In genomic region chr10:7787150-7787856, GRCh38 we compare ENCODE assay signal across 8 cellular contexts. TPM values are rescaled to one million over a fixed set of nuclear protein-coding genes. Genes with fewer than 3 reads are reported as not detected.
DNase-seq lines count a peak whose midpoint lies in the region; ATAC-seq and TF ChIP-seq lines count a peak whose summit lies in the region.

No MANE protein-coding gene starts in this region.

- H3K27ac Mint-ChIP-seq in endodermal cell, result no peak overlapping the region
- H3K27ac Mint-ChIP-seq in natural killer cell treated with Interleukin-12 subunit alpha and Interleukin-12 subunit beta and Interleukin-15 and Interleukin-18, amount 100 ng/mL, for 72 hours, result no peak overlapping the region

- ATAC-seq in GM21786 (IDR thresholded peaks at IDR 0.05; ENCODE audit: unreplicated experiment), result peak; percentile 2
- peak; percentile 1 to 10 for ATAC-seq in natural killer cell treated with Interleukin-12 subunit alpha and Interleukin-12 subunit beta and Interleukin-15 and Interleukin-18, amount 100 ng/mL, for 72 hours

- H3K9me3 Mint-ChIP-seq in endodermal cell, result no peaks in the 10 kb centered on the region
- no peaks in the 10 kb centered on the region for H3K9me3 Mint-ChIP-seq in natural killer cell treated with Interleukin-12 subunit alpha and Interleukin-12 subunit beta and Interleukin-15 and Interleukin-18, amount 100 ng/mL, for 72 hours

- H3K4me3 Mint-ChIP-seq in endodermal cell, result no peak overlapping the region
- H3K4me3 Mint-ChIP-seq in natural killer cell treated with Interleukin-12 subunit alpha and Interleukin-12 subunit beta and Interleukin-15 and Interleukin-18, amount 100 ng/mL, for 72 hours, result no peak overlapping the region

- H3K9me3 ChIP-seq in endodermal cell (ENCODE audit: control insufficient read depth, low read length), result no peaks in the 10 kb centered on the region

- H3K27me3 Mint-ChIP-seq in endodermal cell (ENCODE audit: insufficient read depth), result no peaks in the 10 kb centered on the region
- H3K27me3 Mint-ChIP-seq in natural killer cell treated with Interleukin-12 subunit alpha and Interleukin-12 subunit beta and Interleukin-15 and Interleukin-18, amount 100 ng/mL, for 72 hours, result no peaks in the 10 kb centered on the region

- peak; percentile 33 for DNase-seq in GM03348 (ENCODE audit: low spot score)
- peak; percentile 18 for DNase-seq in M059J (ENCODE audit: low read depth)
- no peak for DNase-seq in endodermal cell
- DNase-seq in natural killer cell treated with Interleukin-12 subunit alpha and Interleukin-12 subunit beta and Interleukin-15 and Interleukin-18, amount 100 ng/mL, for 72 hours (ENCODE audit: low spot score), result peak; percentile 61
- DNase-seq in NCI-H1436 (lab: John Stamatoyannopoulos, UW), result no peak
- no peak for DNase-seq in NCI-H2227 (lab: John Stamatoyannopoulos, UW; ENCODE audit: unreplicated experiment)
- no peak for DNase-seq in stimulated activated CD4-positive, alpha-beta T cell treated with anti-CD3 and anti-CD28 coated beads, Interleukin-12 subunit alpha, Interleukin-12 subunit beta, amount 100 ng/mL, for 4 hours

- H3K4me1 ChIP-seq in endodermal cell (ENCODE audit: control insufficient read depth, insufficient read depth, low read length), result peaks cover 3% of the 10 kb centered on the region

- peak overlapping the region; percentile 96 for H3K4me3 ChIP-seq in endodermal cell (ENCODE audit: low read length)

- H3K27ac ChIP-seq in endodermal cell (ENCODE audit: low read depth, low read length), result no peak overlapping the region

- no peaks in the 10 kb centered on the region for H3K27me3 ChIP-seq in endodermal cell (ENCODE audit: control insufficient read depth, insufficient read depth, low read length, poor library complexity, severe bottlenecking)

- peaks cover 39% of the 10 kb centered on the region for H3K36me3 ChIP-seq in endodermal cell (ENCODE audit: control insufficient read depth, insufficient read depth, low read length)

- WGBS in endodermal cell (ENCODE audit: insufficient coverage in 1 of 2, insufficient read length in 1 of 2), 2 experiments, result 1% methylated on average over 10 to 25 of the region's 26 CpGs

- H3K4me1 Mint-ChIP-seq in endodermal cell, result peaks cover 21% of the 10 kb centered on the region
- peaks cover 29 to 37% of the 10 kb centered on the region in 2 donors for H3K4me1 Mint-ChIP-seq in natural killer cell treated with Interleukin-12 subunit alpha and Interleukin-12 subunit beta and Interleukin-15 and Interleukin-18, amount 100 ng/mL, for 72 hours (ENCODE audit: low read depth in 2 of 2)

- H3K9ac ChIP-seq in endodermal cell (ENCODE audit: extremely low read depth, low read length, poor library complexity, severe bottlenecking), result peak overlapping the region; percentile 81

- peaks cover 31% of the 10 kb centered on the region for H3K36me3 Mint-ChIP-seq in endodermal cell (ENCODE audit: low read depth)
- H3K36me3 Mint-ChIP-seq in natural killer cell treated with Interleukin-12 subunit alpha and Interleukin-12 subunit beta and Interleukin-15 and Interleukin-18, amount 100 ng/mL, for 72 hours, result peaks cover 6% of the 10 kb centered on the region

- no peak for TF ChIP-seq CTCF in endodermal cell (conservative IDR thresholded peaks at IDR 0.05)

RNA-seq across cellular contexts. Expression of gene KIN, which starts 0.5 kb away (rescaled TPM):
- total RNA-seq in M059J (2014; rRNA removed; shearing (Covaris generic)), result 8.7 and 14.4 TPM in 2 replicates
- total RNA-seq in endodermal cell, result 10 to 100 TPM; 17.9 TPM
- polyA plus RNA-seq in endodermal cell (2013, experiment 1 of 2), result 18.2 TPM
- 22.0 TPM for polyA plus RNA-seq in endodermal cell (2013, experiment 2 of 2)
- 10 to 100 TPM; 13.4 to 14.8 TPM for total RNA-seq in natural killer cell treated with Interleukin-12 subunit alpha and Interleukin-12 subunit beta and Interleukin-15 and Interleukin-18, amount 100 ng/mL, for 72 hours

RNA-seq across cellular contexts. Expression of gene ATP5F1C, which starts 0.7 kb away (rescaled TPM):
- total RNA-seq in M059J (2014; rRNA removed; shearing (Covaris generic)), result 258 and 346 TPM in 2 replicates
- 100 to 1,000 TPM; 248 to 287 TPM for total RNA-seq in endodermal cell
- polyA plus RNA-seq in endodermal cell (2013, experiment 1 of 2), result 220 TPM
- 229 TPM for polyA plus RNA-seq in endodermal cell (2013, experiment 2 of 2)
- total RNA-seq in natural killer cell treated with Interleukin-12 subunit alpha and Interleukin-12 subunit beta and Interleukin-15 and Interleukin-18, amount 100 ng/mL, for 72 hours, result 100 to 1,000 TPM; 208 to 238 TPM

RNA-seq across cellular contexts. Expression of gene TAF3, which starts 31.0 kb away (rescaled TPM):
- total RNA-seq in M059J (2014; rRNA removed; shearing (Covaris generic)), result 0.79 and 2.1 TPM in 2 replicates
- 10 to 100 TPM in 1 of 2 donors, 1 to 10 TPM in 1; 9.9 to 10.0 TPM for total RNA-seq in endodermal cell
- 8.6 TPM for polyA plus RNA-seq in endodermal cell (2013, experiment 1 of 2)
- 8.2 TPM for polyA plus RNA-seq in endodermal cell (2013, experiment 2 of 2)
- total RNA-seq in natural killer cell treated with Interleukin-12 subunit alpha and Interleukin-12 subunit beta and Interleukin-15 and Interleukin-18, amount 100 ng/mL, for 72 hours, result 10 to 100 TPM; 15.6 to 20.0 TPM

Comparison
In these comparisons a context has a peak if more than half of its experiments do, and no peak if none do; other contexts are left out.
1. DNase-seq: peak in GM03348 (single experiment), M059J (single experiment) and natural killer cell treated with Interleukin-12 subunit alpha and Interleukin-12 subunit beta and Interleukin-15 and Interleukin-18, amount 100 ng/mL, for 72 hours (single experiment); none in endodermal cell (single experiment), NCI-H1436 (single experiment), NCI-H2227 (single experiment) and stimulated activated CD4-positive, alpha-beta T cell treated with anti-CD3 and anti-CD28 coated beads, Interleukin-12 subunit alpha, Interleukin-12 subunit beta, amount 100 ng/mL, for 4 hours (single experiment).